8 cellular contexts compared by ENCODE assay signal in genomic region chr9:72149231-72149975, GRCh38. TPM values are rescaled to one million over a fixed set of nuclear protein-coding genes. Genes with fewer than 3 reads are reported as not detected.
DNase-seq lines count a peak whose midpoint lies in the region; ATAC-seq and TF ChIP-seq lines count a peak whose summit lies in the region.

TSS of gene GDA (plus strand) at chr9:72149440. CDS start at chr9:72149560, 120 bp downstream.

- peak within 1 kb of the TSS; percentile 58 for H3K9ac ChIP-seq in ES-I3 (ENCODE audit: low read depth, low read length)
- H3K9ac ChIP-seq in colonic mucosa (ENCODE audit: low read depth in 2 of 2, low read length in 2 of 2): peak within 1 kb of the TSS; percentile 70

- no peaks in the 10 kb centered on the region for H3K27me3 ChIP-seq in colonic mucosa
- H3K27me3 ChIP-seq in muscle layer of duodenum (ENCODE audit: low read depth, low read length): no peaks in the 10 kb centered on the region

- peak within 1 kb of the TSS; percentile 51 for H3K27ac ChIP-seq in colonic mucosa
- peak within 1 kb of the TSS; percentile 20 for H3K27ac ChIP-seq in muscle layer of duodenum (ENCODE audit: low read length)

- H3K4me1 ChIP-seq in ES-I3 (ENCODE audit: insufficient read depth, low read length) (no peaks in the 10 kb centered on the region), colonic mucosa (no peaks in the 10 kb centered on the region), muscle layer of duodenum (ENCODE audit: control insufficient read depth in 1 of 2, insufficient read depth in 2 of 2, low read length in 2 of 2) (peaks cover 0 to 10% of the 10 kb centered on the region in 2 donors)

- H3K36me3 ChIP-seq in ES-I3 (ENCODE audit: insufficient read depth, low read length) (no peaks in the 10 kb centered on the region), colonic mucosa (no peaks in the 10 kb centered on the region), muscle layer of duodenum (ENCODE audit: control insufficient read depth in 1 of 2, insufficient read depth in 2 of 2, low read length in 2 of 2) (no peaks in the 10 kb centered on the region)

- no peak for TF ChIP-seq CTCF in colonic mucosa (IDR thresholded peaks at IDR 0.05)

- H3K4me3 ChIP-seq in colonic mucosa: peak within 1 kb of the TSS; percentile 54
- H3K4me3 ChIP-seq in muscle layer of duodenum (ENCODE audit: low read depth in 1 of 2, low read length in 2 of 2): peak within 1 kb of the TSS; percentile 42 to 56

- ATAC-seq in HG02981 (IDR thresholded peaks at IDR 0.05; ENCODE audit: unreplicated experiment): peak; percentile 37
- ATAC-seq in GM21360 (IDR thresholded peaks at IDR 0.05; ENCODE audit: unreplicated experiment): no peak

- DNase-seq in colonic mucosa (peak; percentile 81), DMS153 (lab: John Stamatoyannopoulos, UW) (no peak), amniotic stem cell (lab: John Stamatoyannopoulos, UW) (no peak), COR-L47 (lab: John Stamatoyannopoulos, UW) (no peak)

- H3K9me3 ChIP-seq in ES-I3 (ENCODE audit: control insufficient read depth, insufficient read depth, low read length): no peaks in the 10 kb centered on the region
- H3K9me3 ChIP-seq in colonic mucosa: no peaks in the 10 kb centered on the region
- H3K9me3 ChIP-seq in muscle layer of duodenum (ENCODE audit: control insufficient read depth in 1 of 2, low read length in 2 of 2): no peaks in the 10 kb centered on the region

- intact Hi-C loops in colonic mucosa (cut with DNase I): no loop called here

RNA-seq across cellular contexts. Expression of gene GDA, which starts in this region (rescaled TPM):
- 10 to 100 TPM; 22.2 to 23.0 TPM for total RNA-seq in colonic mucosa
